ENCODE assay signal across 13 cellular contexts in genomic region chr17:66551839-66552238, GRCh38.
A peak's percentile ranks its signal among the peaks of the same experiment; 100 is the strongest.
DNase-seq lines count a peak whose midpoint lies in the region; ATAC-seq, FAIRE-seq and TF ChIP-seq lines count a peak whose summit lies in the region.
"Had no signal": no experiment of that assay in that cellular context is flagged by ENCODE, and none has a peak within 500 bp of the region (broad histone marks: within the 10 kb centered on the region; RNA-seq: fewer than 3 reads in every experiment).

No MANE protein-coding gene starts in this region.

- no peaks in the 10 kb centered on the region for H3K36me3 Mint-ChIP-seq in natural killer cell

- TF ChIP-seq RAD21 in H1 (IDR thresholded peaks at IDR 0.05 in 1 of 2, conservative IDR thresholded peaks at IDR 0.05 in 1 of 2; ENCODE audit: low read depth in 2 of 2, low read length in 2 of 2) = no peak

- no peaks in the 10 kb centered on the region for H3K27me3 ChIP-seq in H1 (replicated peaks in 1 of 4; ENCODE audit: control insufficient read depth in 3 of 4, extremely low read depth in 1 of 4, insufficient read depth in 3 of 4, low read length in 3 of 4)

- intact Hi-C loops in natural killer cell (cut with micrococcal nuclease) = no loop called here
- intact Hi-C loops in left ventricle myocardium superior (cut with micrococcal nuclease) = no loop called here

- H4K8ac ChIP-seq in H1 (ENCODE audit: extremely low read depth, insufficient read depth, low read length) = no peak overlapping the region

- POLR2A ChIA-PET in H1 (lab: Charles Lee; ENCODE audit: partially characterized antibody) = no interaction called here

- H3K4me1 Mint-ChIP-seq in natural killer cell = peaks cover 44 to 48% of the 10 kb centered on the region in 2 donors

- no peaks in the 10 kb centered on the region; the same call in 1 of the 2 replicates for H3K79me1 ChIP-seq in H1 (ENCODE audit: low read depth, low read length)

- H3K9ac ChIP-seq in H1 (replicated peaks in 1 of 4; ENCODE audit: extremely low read depth in 1 of 4, low read depth in 3 of 4, low read length in 3 of 4) = no peak overlapping the region

- no peak overlapping the region for H3K4ac ChIP-seq in H1 (replicated peaks; ENCODE audit: insufficient read length, low read depth, low read length)

- H2BK20ac ChIP-seq in H1 (ENCODE audit: low read length) = no peak overlapping the region

- peak overlapping the region; percentile 23; the same call in 1 of the 2 replicates for H2BK12ac ChIP-seq in H1 (ENCODE audit: low read depth, low read length)

- no peak overlapping the region for H3K27ac Mint-ChIP-seq in natural killer cell

- no peaks in the 10 kb centered on the region for H3K9me3 ChIP-seq in H1 (ENCODE audit: insufficient read depth in 2 of 2, low read depth in 1 of 2, low read length in 1 of 2)

- H2BK120ac ChIP-seq in H1 (replicated peaks; ENCODE audit: low read depth, low read length) = no peak overlapping the region

- no peaks in the 10 kb centered on the region for H4K20me1 ChIP-seq in H1 (replicated peaks in 1 of 2; ENCODE audit: control insufficient read depth in 1 of 2, insufficient read depth in 2 of 2, low read length in 2 of 2)

- no peak overlapping the region for H2AK5ac ChIP-seq in H1 (ENCODE audit: low read depth, low read length)

- H4K91ac ChIP-seq in H1 (replicated peaks; ENCODE audit: insufficient read length, low read length) = no peak overlapping the region

- no peak overlapping the region for H3K23ac ChIP-seq in H1 (ENCODE audit: insufficient read length)

- H3K79me2 ChIP-seq in H1 (ENCODE audit: control insufficient read depth in 1 of 2, insufficient read depth in 2 of 2, low read length in 2 of 2) = no peaks in the 10 kb centered on the region; a peak in 1 of 4 replicates

- no peaks in the 10 kb centered on the region for H3K27me3 Mint-ChIP-seq in natural killer cell (ENCODE audit: low read depth in 2 of 2)

- no peak for FAIRE-seq in H1 (lab: Jason Lieb, UNC)
- FAIRE-seq: GM12878, GM18507 had no signal

- CTCF ChIA-PET in H1 (lab: Charles Lee; ENCODE audit: partially characterized antibody) = interaction anchor here (1.8 kb wide), 1 partner anchor 14 kb away, joined by 9 read pairs; no protein-coding TSS in a partner anchor

- H3K27ac ChIP-seq in H1 (ENCODE audit: low read depth, low read length) = no peak overlapping the region

- no peaks in the 10 kb centered on the region for H3K36me3 ChIP-seq in H1 (ENCODE audit: control insufficient read depth in 2 of 4, insufficient read depth in 4 of 4, low read length in 3 of 4)

- H3K23me2 ChIP-seq in H1 (ENCODE audit: low read depth, low read length) = no peaks in the 10 kb centered on the region; the same call in 1 of the 2 replicates

- no peak overlapping the region for H4K5ac ChIP-seq in H1 (ENCODE audit: insufficient read length, low read depth, low read length)

- H2AFZ ChIP-seq in H1 (ENCODE audit: low read length) = no peak overlapping the region

- H3K56ac ChIP-seq in H1 (replicated peaks; ENCODE audit: insufficient read length, low read depth, low read length) = no peak overlapping the region

- no peak overlapping the region for H2BK5ac ChIP-seq in H1 (ENCODE audit: low read depth, low read length)

- DNase-seq in DMS53 treated with DMSO at 0.1 percent for 48 hours (lab: John Stamatoyannopoulos, UW; ENCODE audit: unreplicated experiment) = peak; percentile 57
- DNase-seq in LNCaP clone FGC (ENCODE audit: low read depth) = peak; percentile 2
- DNase-seq in H1 (ENCODE audit: low read depth in 1 of 2, low spot score in 2 of 2) = no peak
- DNase-seq in natural killer cell = no peak
- DNase-seq in left ventricle myocardium superior = no peak
- no peak for DNase-seq in activated effector memory CD4-positive, alpha-beta T cell treated with Interleukin-2 at 50 U/mL for 16 hours
- DNase-seq: CD8-positive, alpha-beta memory T cell; DMS79; H7; KBM-7 had no signal

- no peak overlapping the region; the same call in 1 of the 2 replicates for H3K18ac ChIP-seq in H1 (ENCODE audit: extremely low read depth, low read length)

- peaks cover 0 to 2% of the 10 kb centered on the region in 2 donors for H3K9me3 Mint-ChIP-seq in natural killer cell
- H3K9me3 Mint-ChIP-seq: CD8-positive, alpha-beta memory T cell had no signal

- no peak overlapping the region for H2BK15ac ChIP-seq in H1 (ENCODE audit: low read length)

- H3K4me3 Mint-ChIP-seq in natural killer cell = no peak overlapping the region
- H3K4me3 Mint-ChIP-seq: CD14-positive monocyte; CD8-positive, alpha-beta memory T cell had no signal

- H3K4me3 ChIP-seq in LNCaP clone FGC (ENCODE audit: low read depth, low read length) = no peak overlapping the region
- no peak overlapping the region for H3K4me3 ChIP-seq in H1 (ENCODE audit: extremely low read depth in 1 of 4, insufficient read depth in 2 of 4, low read depth in 3 of 4, low read length in 4 of 4)
- H3K4me3 ChIP-seq: GM12878 had no signal

- H3K4me1 ChIP-seq in H1 (replicated peaks in 1 of 4; ENCODE audit: control insufficient read depth in 3 of 4, insufficient read depth in 4 of 4, low read length in 3 of 4) = peaks cover 5 to 21% (median 16%) of the 10 kb centered on the region in 4 experiments; a peak in 6 of 7 replicates

- H3K14ac ChIP-seq in H1 (ENCODE audit: insufficient read length) = no peak overlapping the region

- no peak for TF ChIP-seq POLR2A in H1 (IDR thresholded peaks at IDR 0.05; ENCODE audit: control extremely low read depth in 1 of 2, low read depth in 2 of 2, low read length in 2 of 2)

- no peak for TF ChIP-seq EP300 in H1 (IDR thresholded peaks at IDR 0.05; ENCODE audit: borderline replicate concordance in 1 of 2, low read depth in 2 of 2, low read length in 2 of 2)

- H3K4me2 ChIP-seq in H1 (ENCODE audit: insufficient read depth in 1 of 2, low read depth in 2 of 2, low read length in 2 of 2) = no peak overlapping the region

- WGBS in H1 (ENCODE audit: extremely low coverage in 1 of 2, insufficient coverage in 1 of 2, insufficient read length in 1 of 2, insufficient replicate concordance in 2 of 2, low coverage in 1 of 2, low lambda C conversion rate in 2 of 2, missing lambda C conversion rate in 1 of 2), 2 experiments = 94% methylated on average over 2 of the region's 2 CpGs; no CpG with 5 or more reads in 1 of the 2 experiments

- ATAC-seq in natural killer cell (no peak), left ventricle myocardium superior (no peak)
- ATAC-seq: GM12878 had no signal

- no peak for TF ChIP-seq CTCF in LNCaP clone FGC (IDR thresholded peaks at IDR 0.05; ENCODE audit: control insufficient read depth, extremely low read depth, insufficient read depth)
- no peak for TF ChIP-seq CTCF in H1 (IDR thresholded peaks at IDR 0.05; ENCODE audit: control extremely low read depth in 1 of 3, insufficient read depth in 1 of 3, low read depth in 1 of 3, low read length in 3 of 3)
- TF ChIP-seq CTCF in natural killer cell (IDR thresholded peaks at IDR 0.05) = no peak

TF ChIP-seq in H1, 55 proteins besides CTCF, POLR2A, EP300 and RAD21:
- TF ChIP-seq TBP (IDR thresholded peaks at IDR 0.05; ENCODE audit: low read depth, low read length) (no peak), ASH2L (IDR thresholded peaks at IDR 0.05; ENCODE audit: low read length) (no peak), RBBP5 (IDR thresholded peaks at IDR 0.05; ENCODE audit: borderline replicate concordance, low read depth, low read length) (no peak), CEBPB (IDR thresholded peaks at IDR 0.05; ENCODE audit: low read depth, low read length) (no peak)

Comparison
In these comparisons a context has a peak if more than half of its experiments do, and no peak if none do; other contexts are left out.
1. DNase-seq: peak in DMS53 treated with DMSO at 0.1 percent for 48 hours (single experiment) and LNCaP clone FGC (single experiment); none in H1 (0 of 2), natural killer cell (single experiment), left ventricle myocardium superior (single experiment) and activated effector memory CD4-positive, alpha-beta T cell treated with Interleukin-2 at 50 U/mL for 16 hours (single experiment).